ENCODE assay signal across 8 cellular contexts in genomic region chr6:116444092-116444491, GRCh38. TPM values are rescaled to one million over a fixed set of nuclear protein-coding genes. Genes with fewer than 3 reads are reported as not detected.
DNase-seq lines count a peak whose midpoint lies in the region; ATAC-seq, FAIRE-seq and TF ChIP-seq lines count a peak whose summit lies in the region.

No MANE protein-coding gene starts in this region.

- peaks cover 21% of the 10 kb centered on the region; the same call in 1 of the 2 replicates for H3F3A ChIP-seq in MM.1S (ENCODE audit: insufficient read depth, low read length)

- 52 to 63% methylated on average over 3 of the region's 3 CpGs for WGBS in aorta, 2 donors

- no peaks in the 10 kb centered on the region for H3K79me2 ChIP-seq in MM.1S (ENCODE audit: low read length)

- no peaks in the 10 kb centered on the region for H3K27me3 ChIP-seq in MM.1S (replicated peaks; ENCODE audit: insufficient read depth, low read length)
- no peaks in the 10 kb centered on the region for H3K27me3 ChIP-seq in aorta (ENCODE audit: control insufficient read depth in 1 of 2, insufficient read depth in 2 of 2, low read length in 1 of 2)

- H4K20me1 ChIP-seq in MM.1S (ENCODE audit: insufficient read depth, low read length) = no peaks in the 10 kb centered on the region

- ATAC-seq in GM21423 (IDR thresholded peaks at IDR 0.05; ENCODE audit: unreplicated experiment) (peak; percentile 45), aorta (ENCODE audit: low FRiP score) (no peak)

- peak; percentile 89 for FAIRE-seq in G401.6 (lab: Jason Lieb, UNC)

- H3K4me1 ChIP-seq in MM.1S (ENCODE audit: low read length) (peaks cover 36% of the 10 kb centered on the region), aorta (ENCODE audit: control insufficient read depth in 1 of 2, insufficient read depth in 2 of 2, low read length in 2 of 2) (peaks cover 2 to 4% of the 10 kb centered on the region in 2 donors)

- H3K4me3 ChIP-seq in MM.1S (ENCODE audit: low read length) (no peak overlapping the region), aorta (ENCODE audit: low read length in 2 of 2) (no peak overlapping the region)

- H3K9me3 ChIP-seq in MM.1S (replicated peaks; ENCODE audit: insufficient read depth, low read length) = no peaks in the 10 kb centered on the region
- no peaks in the 10 kb centered on the region for H3K9me3 ChIP-seq in aorta (ENCODE audit: control insufficient read depth, low read length)

- no peak overlapping the region for H2AFZ ChIP-seq in MM.1S (ENCODE audit: low read length)

- no peak overlapping the region for H3K9ac ChIP-seq in MM.1S (ENCODE audit: low read length)

- no peak overlapping the region for H3K4me2 ChIP-seq in MM.1S (ENCODE audit: low read depth, low read length)

- no peak overlapping the region for H3K27ac ChIP-seq in MM.1S (ENCODE audit: low read length)
- no peak overlapping the region for H3K27ac ChIP-seq in aorta (ENCODE audit: low read depth in 1 of 2, low read length in 2 of 2)
- H3K27ac ChIP-seq in substantia nigra (ENCODE audit: low read depth, low read length, poor library complexity, severe bottlenecking) = no peak overlapping the region

- intact Hi-C loops in aorta (cut with DNase I) = loop anchor here in 1 of 2 donors (10.0 kb wide), 1 partner anchor 159 kb away; no protein-coding TSS in a partner anchor

- TF ChIP-seq CTCF in MM.1S (IDR thresholded peaks at IDR 0.05; ENCODE audit: low read length) = peak; percentile 61

- DNase-seq in MM.1S = peak; percentile 40
- peak; percentile 48 for DNase-seq in amniotic epithelial cell (ENCODE audit: low read depth)
- peak; percentile 43 for DNase-seq in kidney tubule cell (ENCODE audit: low spot score)
- DNase-seq in aorta = no peak
- DNase-seq in dedifferentiated amniotic fluid mesenchymal stem cell (ENCODE audit: extremely low spot score) = no peak
- DNase-seq in substantia nigra (lab: John Stamatoyannopoulos, UW) = no peak

- H3K36me3 ChIP-seq in MM.1S (replicated peaks; ENCODE audit: insufficient read depth, low read length) = no peaks in the 10 kb centered on the region
- H3K36me3 ChIP-seq in aorta (ENCODE audit: control insufficient read depth in 1 of 2, insufficient read depth in 2 of 2, low read length in 1 of 2) = no peaks in the 10 kb centered on the region

- H3K9me2 ChIP-seq in MM.1S (replicated peaks; ENCODE audit: insufficient read depth, low read length) = no peaks in the 10 kb centered on the region

RNA-seq across cellular contexts. Expression of gene CALHM6, which starts 17.1 kb away (rescaled TPM):
- total RNA-seq in aorta = 1 to 10 TPM; 1.8 to 5.7 TPM
- 10 to 100 TPM in 1 of 2 donors, under 1 TPM in 1; 0.82 to 18.7 TPM for polyA plus RNA-seq in aorta

Comparison
In these comparisons a context has a peak if more than half of its experiments do, and no peak if none do; other contexts are left out.
1. DNase-seq: peak in MM.1S (single experiment), amniotic epithelial cell (single experiment) and kidney tubule cell (single experiment); none in aorta (0 of 2), dedifferentiated amniotic fluid mesenchymal stem cell (single experiment) and substantia nigra (0 of 49).